20 cellular contexts compared by ENCODE assay signal in the genomic region with DNA sequence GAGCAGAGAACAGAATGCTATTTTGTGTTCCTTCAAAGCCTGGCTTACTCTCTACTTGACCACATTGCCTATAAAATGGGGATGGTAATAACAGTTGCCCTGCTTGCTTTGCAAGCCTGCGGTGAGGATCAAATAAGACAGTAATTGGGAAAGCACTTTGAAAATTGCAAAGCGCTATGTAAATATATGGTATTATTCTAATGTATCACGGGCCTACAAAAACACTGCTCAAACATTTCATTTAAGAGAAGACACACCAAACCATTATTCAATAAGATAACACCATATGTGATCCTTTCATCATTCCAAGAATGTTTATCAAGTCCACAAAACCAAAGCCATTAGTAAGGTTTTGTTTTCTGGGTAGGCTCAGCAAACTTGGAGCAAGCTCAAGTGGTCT.
"Had no signal": no experiment of that assay in that cellular context is flagged by ENCODE, and none has a peak within 500 bp of the region (broad histone marks: within the 10 kb centered on the region; RNA-seq: fewer than 3 reads in every experiment).

No MANE protein-coding gene starts in this region.

- H3K36me3 Mint-ChIP-seq: activated CD4-positive, alpha-beta memory T cell treated with anti-CD3 and anti-CD28 coated beads for 36 hours; activated naive CD8-positive, alpha-beta T cell treated with anti-CD3 and anti-CD28 coated beads, Interleukin-2, amount 10 ng/mL, durations not matched to agents 7 days and 5 days; memory B cell; natural killer cell treated with Interleukin-12 subunit alpha and Interleukin-12 subunit beta and Interleukin-15 and Interleukin-18, amount 100 ng/mL, for 72 hours had no signal

- H3K9me3 Mint-ChIP-seq: activated CD4-positive, alpha-beta memory T cell treated with anti-CD3 and anti-CD28 coated beads for 36 hours; activated naive CD8-positive, alpha-beta T cell treated with anti-CD3 and anti-CD28 coated beads, Interleukin-2, amount 10 ng/mL, durations not matched to agents 7 days and 5 days; dendritic cell treated with granulocyte-macrophage colony-stimulating factor and Interleukin-4, amounts not matched to agents 40 ng/mL and 50 ng/mL, for 4 days; memory B cell; natural killer cell treated with Interleukin-12 subunit alpha and Interleukin-12 subunit beta and Interleukin-15 and Interleukin-18, amount 100 ng/mL, for 72 hours; stimulated activated naive CD8-positive, alpha-beta T cell treated with anti-CD3 and anti-CD28 coated beads, Interleukin-15, Interleukin-2, amounts not matched to agents 100 ng/mL and 50 ng/mL, for 24 hours had no signal

- H3K27me3 Mint-ChIP-seq: activated CD4-positive, alpha-beta memory T cell treated with anti-CD3 and anti-CD28 coated beads for 36 hours; dendritic cell treated with granulocyte-macrophage colony-stimulating factor and Interleukin-4, amounts not matched to agents 40 ng/mL and 50 ng/mL, for 4 days; memory B cell; stimulated activated naive CD8-positive, alpha-beta T cell treated with anti-CD3 and anti-CD28 coated beads, Interleukin-15, Interleukin-2, amounts not matched to agents 100 ng/mL and 50 ng/mL, for 24 hours had no signal

- DNase-seq: activated CD4-positive, alpha-beta memory T cell treated with anti-CD3 and anti-CD28 coated beads for 36 hours; activated CD4-positive, alpha-beta T cell treated with anti-CD3 and anti-CD28 coated beads for 48 hours; activated naive CD4-positive, alpha-beta T cell treated with Interleukin-2 at 50 U/mL for 16 hours; activated naive CD8-positive, alpha-beta T cell treated with anti-CD3 and anti-CD28 coated beads, Interleukin-2, amount 10 ng/mL, durations not matched to agents 7 days and 5 days; activated T-cell treated with anti-CD3 and anti-CD28 coated beads, Interleukin-2, amount 50 U/mL, for 48 hours; amygdala; effector CD4-positive, alpha-beta T cell; foreskin fibroblast; heart right ventricle; islet precursor cell; left cardiac atrium; psoas muscle; stimulated activated CD4-positive, alpha-beta T cell treated with anti-CD3 and anti-CD28 coated beads, Interleukin-4, amount 100 ng/mL, for 4 hours; substantia nigra; thyroid gland; upper lobe of right lung had no signal

- H3K4me1 Mint-ChIP-seq: activated naive CD8-positive, alpha-beta T cell treated with anti-CD3 and anti-CD28 coated beads, Interleukin-2, amount 10 ng/mL, durations not matched to agents 7 days and 5 days; memory B cell had no signal

- H3K4me3 Mint-ChIP-seq: activated CD4-positive, alpha-beta memory T cell treated with anti-CD3 and anti-CD28 coated beads for 36 hours; activated naive CD8-positive, alpha-beta T cell treated with anti-CD3 and anti-CD28 coated beads, Interleukin-2, amount 10 ng/mL, durations not matched to agents 7 days and 5 days; dendritic cell treated with granulocyte-macrophage colony-stimulating factor and Interleukin-4, amounts not matched to agents 40 ng/mL and 50 ng/mL, for 4 days; memory B cell; natural killer cell treated with Interleukin-12 subunit alpha and Interleukin-12 subunit beta and Interleukin-15 and Interleukin-18, amount 100 ng/mL, for 72 hours; stimulated activated naive CD8-positive, alpha-beta T cell treated with anti-CD3 and anti-CD28 coated beads, Interleukin-15, Interleukin-2, amounts not matched to agents 100 ng/mL and 50 ng/mL, for 24 hours had no signal

- H3K27ac Mint-ChIP-seq: activated CD4-positive, alpha-beta memory T cell treated with anti-CD3 and anti-CD28 coated beads for 36 hours; activated naive CD8-positive, alpha-beta T cell treated with anti-CD3 and anti-CD28 coated beads, Interleukin-2, amount 10 ng/mL, durations not matched to agents 7 days and 5 days; dendritic cell treated with granulocyte-macrophage colony-stimulating factor and Interleukin-4, amounts not matched to agents 40 ng/mL and 50 ng/mL, for 4 days; memory B cell; natural killer cell treated with Interleukin-12 subunit alpha and Interleukin-12 subunit beta and Interleukin-15 and Interleukin-18, amount 100 ng/mL, for 72 hours; stimulated activated naive CD8-positive, alpha-beta T cell treated with anti-CD3 and anti-CD28 coated beads, Interleukin-15, Interleukin-2, amounts not matched to agents 100 ng/mL and 50 ng/mL, for 24 hours had no signal
